Comparison of ENCODE assay signal across 12 cellular contexts in genomic region chr3:132662212-132662611, GRCh38. TPM values are rescaled to one million over a fixed set of nuclear protein-coding genes. Genes with fewer than 3 reads are reported as not detected.
DNase-seq lines count a peak whose midpoint lies in the region; ATAC-seq and TF ChIP-seq lines count a peak whose summit lies in the region.
"Had no signal": no experiment of that assay in that cellular context is flagged by ENCODE, and none has a peak within 500 bp of the region (broad histone marks: within the 10 kb centered on the region; RNA-seq: fewer than 3 reads in every experiment).

No MANE protein-coding gene starts in this region.

- H3K4me3 Mint-ChIP-seq in activated CD4-positive, alpha-beta T cell treated with anti-CD3 and anti-CD28 coated beads, Interleukin-2, amount 10 ng/mL, durations not matched to agents 7 days and 5 days = peak overlapping the region; percentile 92

- no peaks in the 10 kb centered on the region for H3K27me3 Mint-ChIP-seq in activated CD4-positive, alpha-beta T cell treated with anti-CD3 and anti-CD28 coated beads, Interleukin-2, amount 10 ng/mL, durations not matched to agents 7 days and 5 days
- H3K27me3 Mint-ChIP-seq: activated CD4-positive, alpha-beta memory T cell treated with anti-CD3 and anti-CD28 coated beads, Interleukin-2, amount 10 ng/mL, durations not matched to agents 7 days and 5 days had no signal

- no peak overlapping the region for H3K27ac Mint-ChIP-seq in activated CD4-positive, alpha-beta T cell treated with anti-CD3 and anti-CD28 coated beads, Interleukin-2, amount 10 ng/mL, durations not matched to agents 7 days and 5 days
- H3K27ac Mint-ChIP-seq: activated CD4-positive, alpha-beta memory T cell treated with anti-CD3 and anti-CD28 coated beads, Interleukin-2, amount 10 ng/mL, durations not matched to agents 7 days and 5 days had no signal

- TF ChIP-seq EP300 in suprapubic skin (IDR thresholded peaks at IDR 0.05) = no peak

- H3K9ac ChIP-seq in mammary epithelial cell (ENCODE audit: insufficient read depth, low read length) = no peak overlapping the region

- H3K4me3 ChIP-seq in mammary epithelial cell (replicated peaks in 1 of 3; ENCODE audit: insufficient read depth in 1 of 3, low read depth in 2 of 3, low read length in 3 of 3) = peak overlapping the region in 2 of 3 experiments; percentile 69 to 99
- H3K4me3 ChIP-seq in psoas muscle = peak overlapping the region; percentile 95
- H3K4me3 ChIP-seq in suprapubic skin = no peak overlapping the region

- H2AFZ ChIP-seq in mammary epithelial cell (ENCODE audit: low read depth, low read length) = no peak overlapping the region

- H3K4me1 ChIP-seq in mammary epithelial cell (ENCODE audit: insufficient read depth, low read length) (peaks cover 5% of the 10 kb centered on the region), psoas muscle (peaks cover 21% of the 10 kb centered on the region), suprapubic skin (peaks cover 37% of the 10 kb centered on the region)

- H3K27me3 ChIP-seq in mammary epithelial cell (ENCODE audit: insufficient read depth, low read length) = no peaks in the 10 kb centered on the region
- no peaks in the 10 kb centered on the region for H3K27me3 ChIP-seq in psoas muscle (ENCODE audit: insufficient read depth in 3 of 3, low read length in 2 of 3)
- H3K27me3 ChIP-seq in suprapubic skin = no peaks in the 10 kb centered on the region

- peaks cover 90% of the 10 kb centered on the region for H3K79me2 ChIP-seq in mammary epithelial cell (ENCODE audit: insufficient read depth, low read length)

- CTCF ChIA-PET in activated CD4-positive, alpha-beta T cell treated with anti-CD3 and anti-CD28 coated beads, Interleukin-2, amount 10 ng/mL, durations not matched to agents 7 days and 5 days (lab: Charles Lee) = no interaction called here
- CTCF ChIA-PET in mammary epithelial cell (lab: Charles Lee; ENCODE audit: low non-redundant PET) = no interaction called here

- ATAC-seq in psoas muscle (no peak), HG02571 (IDR thresholded peaks at IDR 0.05; ENCODE audit: unreplicated experiment) (no peak), GM19328 (IDR thresholded peaks at IDR 0.05; ENCODE audit: unreplicated experiment) (no peak)

- peaks cover 19% of the 10 kb centered on the region for H3K36me3 Mint-ChIP-seq in activated CD4-positive, alpha-beta T cell treated with anti-CD3 and anti-CD28 coated beads, Interleukin-2, amount 10 ng/mL, durations not matched to agents 7 days and 5 days (ENCODE audit: low read depth)

- H3K36me3 ChIP-seq in mammary epithelial cell (ENCODE audit: insufficient read depth, low read length) (peaks cover 7% of the 10 kb centered on the region), psoas muscle (ENCODE audit: insufficient read depth in 1 of 2, low read depth in 1 of 2) (peaks cover 0 to 22% of the 10 kb centered on the region in 2 donors), suprapubic skin (no peaks in the 10 kb centered on the region)

- in situ Hi-C loops in mammary epithelial cell (cut with MboI; ENCODE audit: low sequenced_read_pairs in 2 of 2) = no loop called here

- H3K4me2 ChIP-seq in mammary epithelial cell (ENCODE audit: insufficient read depth, low read depth, low read length) = peak overlapping the region; percentile 97

- H4K20me1 ChIP-seq in mammary epithelial cell (ENCODE audit: insufficient read depth, low read length) = no peaks in the 10 kb centered on the region

- no peak for DNase-seq in activated CD4-positive, alpha-beta T cell treated with anti-CD3 and anti-CD28 coated beads, Interleukin-2, amount 10 ng/mL, durations not matched to agents 7 days and 5 days
- DNase-seq in activated CD4-positive, alpha-beta T cell treated with anti-CD3 and anti-CD28 coated beads for 4 hours = no peak
- peak; percentile 33 for DNase-seq in NCI-H2029 treated with DMSO at 0.1 percent for 48 hours (lab: John Stamatoyannopoulos, UW)
- DNase-seq in mammary epithelial cell = no peak
- DNase-seq in psoas muscle = no peak
- DNase-seq in suprapubic skin (ENCODE audit: low spot score in 2 of 2) = no peak
- DNase-seq: activated CD4-positive, alpha-beta memory T cell treated with anti-CD3 and anti-CD28 coated beads, Interleukin-2, amount 10 ng/mL, durations not matched to agents 7 days and 5 days; erythroblast; NCI-H446 treated with DMSO at 0.1 percent for 48 hours; SHP77 had no signal

- POLR2A ChIA-PET in activated CD4-positive, alpha-beta T cell treated with anti-CD3 and anti-CD28 coated beads, Interleukin-2, amount 10 ng/mL, durations not matched to agents 7 days and 5 days (lab: Charles Lee) = no interaction called here

- BruUV-seq in mammary epithelial cell (replicated peaks; lab: Mats Ljungman, UMichigan) = no TSS peak

- no peak for TF ChIP-seq POLR2A in suprapubic skin (IDR thresholded peaks at IDR 0.05)

- TF ChIP-seq CTCF in mammary epithelial cell (conservative IDR thresholded peaks at IDR 0.05 in 1 of 2, IDR thresholded peaks at IDR 0.05 in 1 of 2; ENCODE audit: extremely low read depth in 1 of 2, insufficient read depth in 1 of 2, low read depth in 1 of 2, low read length in 2 of 2) (no peak), psoas muscle (IDR thresholded peaks at IDR 0.05) (no peak), suprapubic skin (IDR thresholded peaks at IDR 0.05) (no peak)

- peaks cover 51% of the 10 kb centered on the region for H3K4me1 Mint-ChIP-seq in activated CD4-positive, alpha-beta T cell treated with anti-CD3 and anti-CD28 coated beads, Interleukin-2, amount 10 ng/mL, durations not matched to agents 7 days and 5 days

- no peaks in the 10 kb centered on the region for H3K9me3 ChIP-seq in mammary epithelial cell (replicated peaks; ENCODE audit: insufficient read depth, low read length)
- no peaks in the 10 kb centered on the region for H3K9me3 ChIP-seq in psoas muscle
- no peaks in the 10 kb centered on the region for H3K9me3 ChIP-seq in suprapubic skin

- H3K9me3 Mint-ChIP-seq in activated CD4-positive, alpha-beta T cell treated with anti-CD3 and anti-CD28 coated beads, Interleukin-2, amount 10 ng/mL, durations not matched to agents 7 days and 5 days = no peaks in the 10 kb centered on the region
- H3K9me3 Mint-ChIP-seq: activated CD4-positive, alpha-beta memory T cell treated with anti-CD3 and anti-CD28 coated beads, Interleukin-2, amount 10 ng/mL, durations not matched to agents 7 days and 5 days had no signal

- dilution Hi-C loops in mammary epithelial cell (cut with HindIII; ENCODE audit: low sequenced_read_pairs) = no loop called here

- H3K27ac ChIP-seq in mammary epithelial cell (ENCODE audit: insufficient read depth, low read depth, low read length) = no peak overlapping the region
- no peak overlapping the region for H3K27ac ChIP-seq in psoas muscle
- no peak overlapping the region for H3K27ac ChIP-seq in suprapubic skin

- intact Hi-C loops in mammary epithelial cell (cut with micrococcal nuclease) = no loop called here
- intact Hi-C loops in psoas muscle (cut with DNase I) = loop anchor here in 1 of 2 donors (10.0 kb wide), 1 partner anchor 53 kb away; no protein-coding TSS in a partner anchor

RNA-seq across cellular contexts. Expression of gene UBA5, which starts 2.1 kb away (rescaled TPM):
- 10 to 100 TPM; 37.8 to 38.0 TPM for total RNA-seq in activated CD4-positive, alpha-beta T cell treated with anti-CD3 and anti-CD28 coated beads, Interleukin-2, amount 10 ng/mL, durations not matched to agents 7 days and 5 days
- 10 to 100 TPM; 29.2 to 38.6 TPM for total RNA-seq in mammary epithelial cell
- 17.8 TPM for polyA plus RNA-seq in mammary epithelial cell
- 7.0 TPM for polyA minus RNA-seq in mammary epithelial cell
- 10 to 100 TPM; 22.2 to 29.2 (median 27.0) TPM for total RNA-seq in psoas muscle
- polyA plus RNA-seq in psoas muscle = 10 to 100 TPM; 16.2 to 31.1 (median 25.1) TPM
- 10 to 100 TPM; 16.3 to 52.3 (median 27.5) TPM for total RNA-seq in suprapubic skin

RNA-seq across cellular contexts. Expression of gene ACAD11, which starts 2.6 kb away (rescaled TPM):
- total RNA-seq in activated CD4-positive, alpha-beta T cell treated with anti-CD3 and anti-CD28 coated beads, Interleukin-2, amount 10 ng/mL, durations not matched to agents 7 days and 5 days = 10 to 100 TPM; 11.8 to 13.0 TPM
- total RNA-seq in mammary epithelial cell = 10 to 100 TPM; 24.9 to 32.2 TPM
- 11.9 TPM for polyA plus RNA-seq in mammary epithelial cell
- polyA minus RNA-seq in mammary epithelial cell = 38.7 TPM
- total RNA-seq in psoas muscle = 1 to 10 TPM; 3.8 to 7.5 (median 6.6) TPM
- polyA plus RNA-seq in psoas muscle = 1 to 10 TPM; 1.8 to 5.7 (median 4.5) TPM
- total RNA-seq in suprapubic skin = 100 to 1,000 TPM in 1 of 4 donors, 10 to 100 TPM in 3; 18.2 to 112 (median 23.3) TPM

RNA-seq across cellular contexts. Expression of gene NPHP3, which starts 60.0 kb away (rescaled TPM):
- 10 to 100 TPM; 14.3 to 14.4 TPM for total RNA-seq in activated CD4-positive, alpha-beta T cell treated with anti-CD3 and anti-CD28 coated beads, Interleukin-2, amount 10 ng/mL, durations not matched to agents 7 days and 5 days
- 10 to 100 TPM; 22.8 to 24.5 TPM for total RNA-seq in mammary epithelial cell
- 8.2 TPM for polyA plus RNA-seq in mammary epithelial cell
- polyA minus RNA-seq in mammary epithelial cell = 2.6 TPM
- total RNA-seq in psoas muscle = 1 to 10 TPM; 6.9 to 9.1 (median 8.1) TPM
- polyA plus RNA-seq in psoas muscle = 1 to 10 TPM; 3.9 to 6.3 (median 4.4) TPM
- 100 to 1,000 TPM in 1 of 4 donors, 10 to 100 TPM in 3; 21.0 to 133 (median 27.3) TPM for total RNA-seq in suprapubic skin
